8 cellular contexts compared by ENCODE assay signal in the genomic region with DNA sequence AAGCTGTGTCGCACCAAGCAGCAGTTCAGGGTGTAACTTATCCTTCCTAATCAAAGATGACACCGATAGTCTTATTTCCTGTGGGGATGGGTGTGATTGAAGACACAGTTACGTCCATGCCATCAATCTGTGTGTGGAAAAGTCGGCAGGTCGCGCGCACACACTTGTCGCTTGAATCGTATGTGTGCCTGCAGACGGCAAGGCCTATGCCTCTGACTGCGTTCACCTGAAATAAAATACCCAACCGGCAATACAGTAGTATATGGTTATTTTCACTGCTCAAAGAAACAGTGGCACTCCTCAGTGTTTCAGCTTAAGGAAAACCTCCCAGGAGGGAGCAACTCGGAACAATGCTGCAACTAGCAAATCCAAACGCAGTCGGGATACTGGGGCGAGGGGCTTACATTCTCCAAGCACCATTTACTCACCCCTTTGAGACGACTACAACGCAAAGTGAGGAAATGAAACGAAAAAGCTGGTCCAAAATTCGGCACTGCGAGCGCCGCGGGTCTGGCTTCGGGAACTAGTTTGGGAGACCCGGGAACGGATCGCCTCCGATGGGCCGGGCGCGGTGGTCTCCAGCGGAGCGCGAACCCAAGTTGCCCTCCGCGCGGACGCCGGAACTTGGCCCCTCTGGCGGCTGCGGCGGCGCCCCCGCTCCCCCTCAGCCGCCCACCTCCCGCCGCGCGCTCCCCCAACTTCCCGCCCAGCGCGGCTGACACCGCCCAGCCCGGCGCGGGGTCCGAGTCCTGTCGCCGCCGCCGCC. TPM values are rescaled to one million over a fixed set of nuclear protein-coding genes. Genes with fewer than 3 reads are reported as not detected.
DNase-seq lines count a peak whose midpoint lies in the region; ATAC-seq and TF ChIP-seq lines count a peak whose summit lies in the region.

No MANE protein-coding gene starts in this region.

- CTCF ChIA-PET in activated CD4-positive, alpha-beta T cell treated with anti-CD3 and anti-CD28 coated beads for 36 hours (lab: Charles Lee): interaction anchor here (1.1 kb wide), 1 partner anchor 67 kb away, joined by 4 read pairs; no protein-coding TSS in a partner anchor

- peak overlapping the region; percentile 91 for H3K4me3 Mint-ChIP-seq in activated CD4-positive, alpha-beta T cell treated with anti-CD3 and anti-CD28 coated beads for 36 hours
- peak overlapping the region; percentile 87 for H3K4me3 Mint-ChIP-seq in stimulated activated effector memory CD8-positive, alpha-beta T cell treated with anti-CD3 and anti-CD28 coated beads, Interleukin-12 subunit alpha, Interleukin-12 subunit beta, amount 100 ng/mL, for 72 hours

- H3K4me3 ChIP-seq in duodenal mucosa (ENCODE audit: low read depth in 1 of 2, low read length in 2 of 2) (peak overlapping the region; percentile 80 to 85), lower lobe of right lung (peak overlapping the region; percentile 84)

- H3K36me3 ChIP-seq in duodenal mucosa (ENCODE audit: control insufficient read depth in 1 of 2, insufficient read depth in 2 of 2, low read length in 2 of 2) (no peaks in the 10 kb centered on the region), lower lobe of right lung (no peaks in the 10 kb centered on the region)

- H3K27ac ChIP-seq in duodenal mucosa (ENCODE audit: low read depth, low read length): peak overlapping the region; percentile 75
- peak overlapping the region; percentile 89 for H3K27ac ChIP-seq in lower lobe of right lung

- intact Hi-C loops in activated CD4-positive, alpha-beta T cell treated with anti-CD3 and anti-CD28 coated beads for 36 hours (cut with DNase I, micrococcal nuclease): loop anchor here (1.0 to 5.0 kb wide), 10 partner anchors 43 to 1053 kb away; a partner anchor contains a TSS
- intact Hi-C loops in lower lobe of right lung (cut with DNase I): no loop called here

- H3K4me1 ChIP-seq in duodenal mucosa (ENCODE audit: control insufficient read depth in 1 of 2, insufficient read depth in 2 of 2, low read length in 2 of 2): peaks cover 11 to 23% of the 10 kb centered on the region in 2 donors
- H3K4me1 ChIP-seq in lower lobe of right lung: peaks cover 56% of the 10 kb centered on the region

- peaks cover 1% of the 10 kb centered on the region for H3K36me3 Mint-ChIP-seq in activated CD4-positive, alpha-beta T cell treated with anti-CD3 and anti-CD28 coated beads for 36 hours (ENCODE audit: low read depth)
- H3K36me3 Mint-ChIP-seq in stimulated activated effector memory CD8-positive, alpha-beta T cell treated with anti-CD3 and anti-CD28 coated beads, Interleukin-12 subunit alpha, Interleukin-12 subunit beta, amount 100 ng/mL, for 72 hours: peaks cover 16% of the 10 kb centered on the region

- POLR2A ChIA-PET in activated CD4-positive, alpha-beta T cell treated with anti-CD3 and anti-CD28 coated beads for 36 hours (lab: Charles Lee): interaction anchor here (0.8 to 1.2 kb wide), 3 partner anchors 52 to 167 kb away, joined by 3 to 5 read pairs (median 4); a partner anchor contains a TSS

- H3K9me3 Mint-ChIP-seq in activated CD4-positive, alpha-beta T cell treated with anti-CD3 and anti-CD28 coated beads for 36 hours (ENCODE audit: low read depth): no peaks in the 10 kb centered on the region
- H3K9me3 Mint-ChIP-seq in stimulated activated effector memory CD8-positive, alpha-beta T cell treated with anti-CD3 and anti-CD28 coated beads, Interleukin-12 subunit alpha, Interleukin-12 subunit beta, amount 100 ng/mL, for 72 hours: no peaks in the 10 kb centered on the region

- TF ChIP-seq CTCF in lower lobe of right lung (IDR thresholded peaks at IDR 0.05): no peak

- peaks cover 17% of the 10 kb centered on the region for H3K27me3 Mint-ChIP-seq in activated CD4-positive, alpha-beta T cell treated with anti-CD3 and anti-CD28 coated beads for 36 hours

- H3K27ac Mint-ChIP-seq in activated CD4-positive, alpha-beta T cell treated with anti-CD3 and anti-CD28 coated beads for 36 hours: peak overlapping the region; percentile 92
- peak overlapping the region; percentile 92 for H3K27ac Mint-ChIP-seq in stimulated activated effector memory CD8-positive, alpha-beta T cell treated with anti-CD3 and anti-CD28 coated beads, Interleukin-12 subunit alpha, Interleukin-12 subunit beta, amount 100 ng/mL, for 72 hours

- ATAC-seq in GM21619 (IDR thresholded peaks at IDR 0.05; ENCODE audit: unreplicated experiment) (peak; percentile 22), lower lobe of right lung (peak; percentile 45 to 68)
- ATAC-seq in activated CD4-positive, alpha-beta T cell treated with anti-CD3 and anti-CD28 coated beads for 36 hours: peak; percentile 41
- ATAC-seq in stimulated activated effector memory CD8-positive, alpha-beta T cell treated with anti-CD3 and anti-CD28 coated beads, Interleukin-12 subunit alpha, Interleukin-12 subunit beta, amount 100 ng/mL, for 72 hours: peak; percentile 43

- DNase-seq in DMS79 treated with DMSO at 0.1 percent for 48 hours (lab: John Stamatoyannopoulos, UW): peak; percentile 28
- peak; percentile 59 for DNase-seq in KBM-7
- DNase-seq in activated CD4-positive, alpha-beta T cell treated with anti-CD3 and anti-CD28 coated beads for 36 hours: peak; percentile 63
- DNase-seq in lower lobe of right lung: peak; percentile 58
- DNase-seq in stimulated activated effector memory CD8-positive, alpha-beta T cell treated with anti-CD3 and anti-CD28 coated beads, Interleukin-12 subunit alpha, Interleukin-12 subunit beta, amount 100 ng/mL, for 72 hours (ENCODE audit: low spot score in 2 of 2): peak; percentile 22 to 64
- no peak for DNase-seq in NCI-H774 (lab: John Stamatoyannopoulos, UW)

- H3K27me3 ChIP-seq in duodenal mucosa (ENCODE audit: control insufficient read depth in 1 of 2, insufficient read depth in 2 of 2, low read length in 2 of 2) (no peaks in the 10 kb centered on the region), lower lobe of right lung (ENCODE audit: low read depth) (no peaks in the 10 kb centered on the region)

- H3K9me3 ChIP-seq in duodenal mucosa (ENCODE audit: control insufficient read depth in 1 of 2, low read length in 2 of 2) (no peaks in the 10 kb centered on the region), lower lobe of right lung (no peaks in the 10 kb centered on the region)

- in situ Hi-C loops in KBM-7 (cut with MboI; ENCODE audit: low pct_unique_long_range_greater_than_20kb, low sequenced_read_pairs): no loop called here

- peak overlapping the region; percentile 56 to 78 for H3K9ac ChIP-seq in duodenal mucosa (ENCODE audit: low read depth in 1 of 2, low read length in 2 of 2)

- peaks cover 32% of the 10 kb centered on the region for H3K4me1 Mint-ChIP-seq in activated CD4-positive, alpha-beta T cell treated with anti-CD3 and anti-CD28 coated beads for 36 hours
- peaks cover 28% of the 10 kb centered on the region for H3K4me1 Mint-ChIP-seq in stimulated activated effector memory CD8-positive, alpha-beta T cell treated with anti-CD3 and anti-CD28 coated beads, Interleukin-12 subunit alpha, Interleukin-12 subunit beta, amount 100 ng/mL, for 72 hours

RNA-seq across cellular contexts. Expression of a gene that starts 0.7 kb away (rescaled TPM):
- 10 to 100 TPM; 17.4 to 22.8 TPM for total RNA-seq in activated CD4-positive, alpha-beta T cell treated with anti-CD3 and anti-CD28 coated beads for 36 hours
- 39.3 TPM for total RNA-seq in lower lobe of right lung

RNA-seq across cellular contexts. Expression of a gene that starts 20.5 kb away (rescaled TPM):
- under 1 TPM; 0.51 to 0.64 TPM for total RNA-seq in activated CD4-positive, alpha-beta T cell treated with anti-CD3 and anti-CD28 coated beads for 36 hours
- total RNA-seq in lower lobe of right lung: 8.6 TPM
